1 cellular context compared by ENCODE assay signal in the genomic region with DNA sequence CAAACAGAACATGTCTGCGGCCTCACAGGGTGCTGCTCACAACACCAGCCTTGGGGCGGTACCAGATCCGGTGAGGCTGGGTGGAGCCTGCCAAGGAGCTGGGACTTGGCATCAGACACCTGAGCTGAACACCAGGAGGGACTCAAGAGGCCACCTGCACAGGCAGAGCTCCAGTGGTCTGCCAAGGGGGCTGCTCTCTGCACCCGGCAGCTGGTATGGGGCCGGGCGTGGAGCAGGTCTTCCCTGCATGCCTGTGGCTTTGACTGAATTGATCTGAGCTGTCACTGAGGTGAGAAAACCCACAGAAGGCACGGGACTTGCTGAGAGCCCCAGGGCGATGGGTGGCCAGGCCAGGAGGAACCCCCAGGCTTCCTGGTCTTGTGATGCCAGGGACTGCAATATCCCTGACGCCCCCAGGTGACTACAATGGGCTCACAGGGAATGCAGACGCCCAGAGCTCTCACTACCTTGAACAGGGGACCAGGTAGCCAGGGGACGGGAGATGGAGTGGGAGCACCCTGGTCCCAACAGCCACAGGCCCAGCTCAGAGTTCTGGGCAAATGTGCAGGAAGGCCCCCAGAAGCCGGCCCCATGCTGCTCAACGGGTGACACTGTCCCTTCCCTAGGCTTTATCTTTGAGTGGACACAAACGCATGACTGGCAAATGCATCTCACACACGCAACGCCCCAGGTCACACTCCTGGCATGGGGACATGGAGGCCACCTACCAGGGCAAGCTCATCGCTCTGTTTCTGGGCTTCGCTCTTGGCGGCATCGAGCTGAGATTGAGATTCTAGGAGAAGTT.
TF ChIP-seq lines count a peak whose summit lies in the region.

No MANE protein-coding gene starts in this region.

TF ChIP-seq in SK-N-SH, 30 proteins besides CTCF, POLR2A, EP300 and RAD21 (continued from another document):
- no peak for TF ChIP-seq ZBTB33 (IDR thresholded peaks at IDR 0.05; ENCODE audit: borderline replicate concordance, low read depth)
- no peak for TF ChIP-seq NFIC (IDR thresholded peaks at IDR 0.05; ENCODE audit: borderline replicate concordance)
- no peak for TF ChIP-seq YY1 (IDR thresholded peaks at IDR 0.05; ENCODE audit: low read depth)
- TF ChIP-seq MEF2A (IDR thresholded peaks at IDR 0.05; ENCODE audit: borderline replicate concordance, low read depth) = no peak
- TF ChIP-seq NRF1 (IDR thresholded peaks at IDR 0.05; ENCODE audit: low read depth, low read length) = no peak
- TF ChIP-seq SMC3 (IDR thresholded peaks at IDR 0.05; ENCODE audit: low read depth, low read length) = no peak
- TF ChIP-seq POLR2AphosphoS5 (IDR thresholded peaks at IDR 0.05; ENCODE audit: low read depth, low read length) = no peak
